In genomic region chr21:36388835-36389234, GRCh38 we compare ENCODE assay signal across 9 cellular contexts. TPM values are rescaled to one million over a fixed set of nuclear protein-coding genes. Genes with fewer than 3 reads are reported as not detected.
DNase-seq lines count a peak whose midpoint lies in the region; ATAC-seq and TF ChIP-seq lines count a peak whose summit lies in the region.
"Had no signal": no experiment of that assay in that cellular context is flagged by ENCODE, and none has a peak within 500 bp of the region (broad histone marks: within the 10 kb centered on the region; RNA-seq: fewer than 3 reads in every experiment).

No MANE protein-coding gene starts in this region.

- no peaks in the 10 kb centered on the region for H3K9me3 Mint-ChIP-seq in chondrocyte (ENCODE audit: low read depth)
- no peaks in the 10 kb centered on the region for H3K9me3 Mint-ChIP-seq in activated CD4-positive, alpha-beta T cell treated with anti-CD3 and anti-CD28 coated beads, Interleukin-2, amount 10 ng/mL, durations not matched to agents 7 days and 5 days

- TF ChIP-seq CTCF in IMR-90 (conservative IDR thresholded peaks at IDR 0.05; ENCODE audit: low read depth, low read length) (peak; percentile 20; the same call in 1 of the 2 replicates), chondrocyte (IDR thresholded peaks at IDR 0.05) (peak; percentile 50), uterus (IDR thresholded peaks at IDR 0.05) (no peak)

- H3K9ac ChIP-seq in IMR-90 (ENCODE audit: low read depth, low read length): no peak overlapping the region

- peaks cover 9% of the 10 kb centered on the region for H3K4me1 Mint-ChIP-seq in chondrocyte (ENCODE audit: low read depth)
- peaks cover 28% of the 10 kb centered on the region for H3K4me1 Mint-ChIP-seq in activated CD4-positive, alpha-beta T cell treated with anti-CD3 and anti-CD28 coated beads, Interleukin-2, amount 10 ng/mL, durations not matched to agents 7 days and 5 days

- H3K36me3 Mint-ChIP-seq in chondrocyte (ENCODE audit: low read depth): peaks cover 4% of the 10 kb centered on the region
- peaks cover 39% of the 10 kb centered on the region for H3K36me3 Mint-ChIP-seq in activated CD4-positive, alpha-beta T cell treated with anti-CD3 and anti-CD28 coated beads, Interleukin-2, amount 10 ng/mL, durations not matched to agents 7 days and 5 days (ENCODE audit: low read depth)

- H4K20me1 ChIP-seq in IMR-90 (ENCODE audit: insufficient read depth, low read length): no peaks in the 10 kb centered on the region

- H3K14ac ChIP-seq in IMR-90 (replicated peaks; ENCODE audit: low read depth, low read length): no peak overlapping the region

- no peak for TF ChIP-seq RAD21 in IMR-90 (IDR thresholded peaks at IDR 0.05; ENCODE audit: low read length)

- H3K27me3 ChIP-seq in IMR-90 (ENCODE audit: control insufficient read depth, insufficient read depth, low read length) (no peaks in the 10 kb centered on the region), uterus (no peaks in the 10 kb centered on the region)

- no peak overlapping the region for H2BK120ac ChIP-seq in IMR-90 (ENCODE audit: low read depth, low read length)

- H2BK15ac ChIP-seq in IMR-90 (ENCODE audit: low read depth, low read length): no peak overlapping the region

- intact Hi-C loops in IMR-90 (cut with micrococcal nuclease): no loop called here
- intact Hi-C loops in uterus (cut with DNase I; ENCODE audit: low total_unique reads): no loop called here

- peak overlapping the region; percentile 67 for H2AFZ ChIP-seq in IMR-90 (replicated peaks; ENCODE audit: low read length, poor library complexity)

- H3K4ac ChIP-seq in IMR-90 (ENCODE audit: low read depth, low read length): no peak overlapping the region

- in situ Hi-C loops in IMR-90 (cut with MboI; ENCODE audit: low sequenced_read_pairs): no loop called here

- CTCF ChIA-PET in IMR-90 (lab: Yijun Ruan, JAX): no interaction called here
- CTCF ChIA-PET in activated CD4-positive, alpha-beta T cell treated with anti-CD3 and anti-CD28 coated beads, Interleukin-2, amount 10 ng/mL, durations not matched to agents 7 days and 5 days (lab: Charles Lee): interaction anchor here (0.7 to 1.7 kb wide), 2 partner anchors 10 to 73 kb away, joined by 3 to 5 read pairs; no protein-coding TSS in a partner anchor

- no TSS peak for BruUV-seq in IMR-90 (replicated peaks; lab: Mats Ljungman, UMichigan)

- H3K4me1 ChIP-seq in IMR-90 (ENCODE audit: control insufficient read depth, insufficient read depth, low read length): peaks cover 4% of the 10 kb centered on the region; the same call in 1 of the 2 replicates
- H3K4me1 ChIP-seq in uterus: no peaks in the 10 kb centered on the region

- no peak overlapping the region for H4K5ac ChIP-seq in IMR-90 (ENCODE audit: low read depth, low read length)

- no peaks in the 10 kb centered on the region for H3K9me3 ChIP-seq in IMR-90 (ENCODE audit: control insufficient read depth, insufficient read depth, low read length)
- H3K9me3 ChIP-seq in uterus: no peaks in the 10 kb centered on the region

- TF ChIP-seq POLR2A in IMR-90 (IDR thresholded peaks at IDR 0.05; ENCODE audit: low read depth, low read length): no peak
- TF ChIP-seq POLR2A in uterus (IDR thresholded peaks at IDR 0.05): no peak

- no peak overlapping the region for H4K91ac ChIP-seq in IMR-90 (ENCODE audit: insufficient read depth, low read depth, low read length)

- ATAC-seq in IMR-90 (ENCODE audit: low read depth) (peak; percentile 27; the same call in 1 of the 2 replicates), GM19351 (IDR thresholded peaks at IDR 0.05; ENCODE audit: unreplicated experiment) (no peak)

- POLR2A ChIA-PET in IMR-90 (lab: Charles Lee; ENCODE audit: unreplicated experiment): no interaction called here
- POLR2A ChIA-PET in activated CD4-positive, alpha-beta T cell treated with anti-CD3 and anti-CD28 coated beads, Interleukin-2, amount 10 ng/mL, durations not matched to agents 7 days and 5 days (lab: Charles Lee): interaction anchor here (0.5 kb wide), 1 partner anchor 1123 kb away, joined by 3 read pairs; no protein-coding TSS in a partner anchor

- H3K36me3 ChIP-seq in IMR-90 (ENCODE audit: control insufficient read depth, insufficient read depth, low read length) (peaks cover 2% of the 10 kb centered on the region; the same call in 1 of the 2 replicates), uterus (no peaks in the 10 kb centered on the region)

- H2AK5ac ChIP-seq in IMR-90 (ENCODE audit: low read depth, low read length): no peak overlapping the region

- H2AK9ac ChIP-seq in IMR-90 (replicated peaks; ENCODE audit: low read depth, low read length, poor library complexity): no peak overlapping the region

- H3K56ac ChIP-seq in IMR-90 (ENCODE audit: extremely low read depth, insufficient read depth, low read length): no peak overlapping the region

- H3K4me3 Mint-ChIP-seq in chondrocyte (ENCODE audit: unreplicated experiment): no peak overlapping the region
- H3K4me3 Mint-ChIP-seq in activated CD4-positive, alpha-beta T cell treated with anti-CD3 and anti-CD28 coated beads, Interleukin-2, amount 10 ng/mL, durations not matched to agents 7 days and 5 days: no peak overlapping the region

- H3K18ac ChIP-seq in IMR-90 (ENCODE audit: low read depth, low read length): no peak overlapping the region

- H3K27ac Mint-ChIP-seq in chondrocyte (ENCODE audit: unreplicated experiment): no peak overlapping the region
- H3K27ac Mint-ChIP-seq in activated CD4-positive, alpha-beta T cell treated with anti-CD3 and anti-CD28 coated beads, Interleukin-2, amount 10 ng/mL, durations not matched to agents 7 days and 5 days: no peak overlapping the region

- dilution Hi-C loops in IMR-90 (cut with HindIII; ENCODE audit: low sequenced_read_pairs, unreplicated experiment): no loop called here

- H3K9me1 ChIP-seq in IMR-90 (ENCODE audit: insufficient read depth, low read length): no peaks in the 10 kb centered on the region; the same call in 1 of the 2 replicates

- peak; percentile 23 for DNase-seq in DMS 273 treated with DMSO at 0.1 percent for 48 hours (lab: John Stamatoyannopoulos, UW)
- peak; percentile 54 for DNase-seq in IMR-90
- DNase-seq in chondrocyte (ENCODE audit: low spot score): no peak
- peak; percentile 82 for DNase-seq in mesenteric fat pad (ENCODE audit: low spot score)
- no peak for DNase-seq in activated CD4-positive, alpha-beta T cell treated with anti-CD3 and anti-CD28 coated beads, Interleukin-2, amount 10 ng/mL, durations not matched to agents 7 days and 5 days
- DNase-seq in uterus: no peak
- no peak for DNase-seq in NOMO-1 treated with DMSO at 0.1 percent for 48 hours (lab: John Stamatoyannopoulos, UW; ENCODE audit: unreplicated experiment)
- DNase-seq: NK-92 treated with Interleukin-12 subunit alpha and Interleukin-12 subunit beta, amount 100 ng/mL, for 24 hours had no signal

- H3K27ac ChIP-seq in IMR-90 (ENCODE audit: insufficient read depth, low read length) (no peak overlapping the region), uterus (no peak overlapping the region)

- H2BK20ac ChIP-seq in IMR-90 (ENCODE audit: low read depth, low read length): no peak overlapping the region

- no peaks in the 10 kb centered on the region for H3K27me3 Mint-ChIP-seq in chondrocyte (ENCODE audit: low read depth)
- H3K27me3 Mint-ChIP-seq in activated CD4-positive, alpha-beta T cell treated with anti-CD3 and anti-CD28 coated beads, Interleukin-2, amount 10 ng/mL, durations not matched to agents 7 days and 5 days: no peaks in the 10 kb centered on the region

- no peak overlapping the region for H3K23ac ChIP-seq in IMR-90 (ENCODE audit: low read depth, low read length)

- peaks cover 3 to 19% of the 10 kb centered on the region in 2 experiments; a peak in 2 of 4 replicates for H3K79me1 ChIP-seq in IMR-90 (ENCODE audit: low read depth in 1 of 2, low read length in 2 of 2)

- no peak overlapping the region for H3K4me3 ChIP-seq in IMR-90 (ENCODE audit: insufficient read depth, low read depth, low read length)
- H3K4me3 ChIP-seq in uterus: no peak overlapping the region

- no peak overlapping the region for H3K4me2 ChIP-seq in IMR-90 (ENCODE audit: low read depth, low read length)

- no peak overlapping the region for H2BK5ac ChIP-seq in IMR-90 (ENCODE audit: low read depth, low read length, poor library complexity, severe bottlenecking)

- no peak overlapping the region for H4K8ac ChIP-seq in IMR-90 (ENCODE audit: low read depth in 2 of 2, low read length in 2 of 2)

- 58% methylated on average over 8 of the region's 10 CpGs; no CpG with 5 or more reads in 1 of the 2 experiments for WGBS in IMR-90 (ENCODE audit: extremely low coverage in 2 of 2, insufficient read length in 1 of 2), 2 experiments

TF ChIP-seq in IMR-90, 13 proteins besides CTCF, POLR2A, EP300 and RAD21 (continues in another document):
- TF ChIP-seq SMC3 (IDR thresholded peaks at IDR 0.05; ENCODE audit: low read depth, low read length): no peak
- TF ChIP-seq CEBPB (IDR thresholded peaks at IDR 0.05; ENCODE audit: low read depth, low read length): no peak
- no peak for TF ChIP-seq RFX5 (IDR thresholded peaks at IDR 0.05; ENCODE audit: low read depth, low read length)
- no peak for TF ChIP-seq MAFK (IDR thresholded peaks at IDR 0.05; ENCODE audit: low read depth, low read length)
- TF ChIP-seq ELK1 (IDR thresholded peaks at IDR 0.05; ENCODE audit: borderline replicate concordance, low read depth, low read length): no peak
- no peak for TF ChIP-seq CHD1 (IDR thresholded peaks at IDR 0.05; ENCODE audit: low read depth, low read length)
- TF ChIP-seq FOS (IDR thresholded peaks at IDR 0.05; ENCODE audit: low read depth, low read length): no peak
- no peak for TF ChIP-seq MXI1 (IDR thresholded peaks at IDR 0.05; ENCODE audit: borderline replicate concordance, low read depth, low read length)
- no peak for TF ChIP-seq RCOR1 (IDR thresholded peaks at IDR 0.05; ENCODE audit: insufficient replicate concordance, low read length)
- TF ChIP-seq MAZ (IDR thresholded peaks at IDR 0.05; ENCODE audit: borderline replicate concordance, low read depth, low read length): no peak

RNA-seq across cellular contexts. Expression of gene CHAF1B, which starts 3.6 kb away (rescaled TPM):
- total RNA-seq in IMR-90 (2012; rRNA removed) (4.5 and 4.7 TPM in 2 replicates), chondrocyte (2.6 to 7.9 TPM (median 3.6 TPM) in 3 replicates), mesenteric fat pad (1.2 TPM), uterus (1 to 10 TPM in 3 of 4 donors, under 1 TPM in 1; under 0.01 to 3.9 (median 2.2) TPM)
- 6.3 and 6.4 TPM in 2 replicates for polyA plus RNA-seq in IMR-90 (2012; rRNA removed)
- polyA plus RNA-seq in IMR-90 (2012; cell fraction: cytosol; rRNA removed): 2.1 and 2.9 TPM in 2 replicates
- polyA plus RNA-seq in IMR-90 (2012; cell fraction: nucleus; rRNA removed; ENCODE audit: low replicate concordance): 2.1 and 4.5 TPM in 2 replicates
- total RNA-seq in activated CD4-positive, alpha-beta T cell treated with anti-CD3 and anti-CD28 coated beads, Interleukin-2, amount 10 ng/mL, durations not matched to agents 7 days and 5 days: 10 to 100 TPM; 25.3 to 25.6 TPM

Comparison
In these comparisons a context has a peak if more than half of its experiments do, and no peak if none do; other contexts are left out.
1. DNase-seq: peak in DMS 273 treated with DMSO at 0.1 percent for 48 hours (single experiment), IMR-90 (single experiment) and mesenteric fat pad (single experiment); none in chondrocyte (single experiment), activated CD4-positive, alpha-beta T cell treated with anti-CD3 and anti-CD28 coated beads, Interleukin-2, amount 10 ng/mL, durations not matched to agents 7 days and 5 days (single experiment), uterus (0 of 2) and NOMO-1 treated with DMSO at 0.1 percent for 48 hours (single experiment).
2. CTCF ChIP-seq: peak in IMR-90 (single experiment) and chondrocyte (single experiment); none in uterus (0 of 4).